1 cellular context compared by ENCODE assay signal in the genomic region with DNA sequence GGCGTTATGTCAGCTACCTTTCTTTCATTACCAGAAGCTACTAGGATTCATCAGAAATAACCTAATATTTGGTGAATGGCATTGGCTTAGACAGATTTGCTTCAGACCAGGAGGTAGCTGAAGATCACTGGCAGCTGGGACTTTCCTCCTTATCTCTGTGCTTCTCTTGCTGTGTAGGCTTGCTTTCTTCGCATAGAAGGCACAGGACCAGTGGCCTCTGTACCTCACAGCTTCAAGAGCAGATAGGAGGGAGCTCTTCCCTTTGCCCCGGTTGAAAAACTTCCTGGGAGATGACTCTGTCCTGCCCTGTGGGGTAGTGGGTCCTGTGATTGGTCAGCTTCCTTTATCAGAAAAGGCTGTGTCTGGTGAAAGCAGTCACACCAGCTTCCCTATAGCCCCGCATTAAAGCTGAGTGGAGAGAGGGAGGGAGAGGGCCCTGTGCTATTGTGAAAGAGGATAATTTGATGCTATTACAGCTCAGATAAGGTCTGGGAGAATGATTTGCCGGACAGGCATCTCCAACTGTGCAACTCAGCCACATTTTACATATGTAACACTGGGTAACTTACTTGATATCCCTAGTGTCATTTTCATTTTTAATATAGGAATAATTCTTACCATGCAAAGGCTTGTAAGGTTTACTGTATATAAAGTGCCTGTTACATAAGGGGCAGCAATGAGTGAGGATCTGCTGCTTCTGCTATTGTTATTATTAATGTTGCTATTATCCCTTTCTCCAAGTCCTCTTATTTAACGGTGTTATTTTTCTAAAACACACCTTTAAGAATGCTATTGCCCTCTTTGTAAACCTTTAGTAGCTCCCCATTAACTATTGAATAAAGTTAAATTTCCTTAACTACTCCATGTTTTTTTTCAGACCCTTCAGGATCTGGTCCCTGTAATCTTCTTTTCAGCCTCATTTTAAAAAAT.
TF ChIP-seq lines count a peak whose summit lies in the region.

No MANE protein-coding gene starts in this region.

TF ChIP-seq in liver, 16 proteins besides CTCF, POLR2A, EP300 and RAD21 (continued from another document):
- TF ChIP-seq HNF4G (IDR thresholded peaks at IDR 0.05) = peak; percentile 7
